ENCODE assay signal across 1 cellular context in the genomic region with DNA sequence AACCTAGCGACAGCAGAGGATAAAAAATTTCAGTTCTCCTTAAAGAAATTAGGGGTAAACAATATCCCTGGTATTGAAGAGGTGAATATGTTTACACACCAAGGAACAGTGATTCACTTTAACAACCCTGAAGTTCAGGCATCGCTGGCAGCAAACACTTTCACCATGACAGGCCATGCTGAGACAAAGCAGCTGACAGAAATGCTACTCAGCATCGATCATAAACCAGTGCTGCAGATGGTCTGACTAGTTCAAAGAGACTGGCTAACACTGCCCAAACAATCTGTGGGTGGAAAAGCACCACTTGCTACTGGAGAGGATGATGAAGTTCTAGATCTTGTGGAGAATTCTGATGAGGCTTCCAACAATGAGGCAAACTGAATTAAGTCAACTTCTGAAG.
TF ChIP-seq lines count a peak whose summit lies in the region.

No MANE protein-coding gene starts in this region.

TF ChIP-seq in GM12878, 131 proteins besides CTCF, POLR2A, EP300 and RAD21:
- TF ChIP-seq, protein P1, sequence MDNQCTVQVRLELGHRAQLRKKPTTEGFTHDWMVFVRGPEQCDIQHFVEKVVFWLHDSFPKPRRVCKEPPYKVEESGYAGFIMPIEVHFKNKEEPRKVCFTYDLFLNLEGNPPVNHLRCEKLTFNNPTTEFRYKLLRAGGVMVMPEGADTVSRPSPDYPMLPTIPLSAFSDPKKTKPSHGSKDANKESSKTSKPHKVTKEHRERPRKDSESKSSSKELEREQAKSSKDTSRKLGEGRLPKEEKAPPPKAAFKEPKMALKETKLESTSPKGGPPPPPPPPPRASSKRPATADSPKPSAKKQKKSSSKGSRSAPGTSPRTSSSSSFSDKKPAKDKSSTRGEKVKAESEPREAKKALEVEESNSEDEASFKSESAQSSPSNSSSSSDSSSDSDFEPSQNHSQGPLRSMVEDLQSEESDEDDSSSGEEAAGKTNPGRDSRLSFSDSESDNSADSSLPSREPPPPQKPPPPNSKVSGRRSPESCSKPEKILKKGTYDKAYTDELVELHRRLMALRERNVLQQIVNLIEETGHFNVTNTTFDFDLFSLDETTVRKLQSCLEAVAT (IDR thresholded peaks at IDR 0.05), result no peak
- TF ChIP-seq EZH2 (IDR thresholded peaks at IDR 0.05; ENCODE audit: borderline replicate concordance, control insufficient read depth, low read depth, low read length) (no peak), ATF7 (IDR thresholded peaks at IDR 0.05; ENCODE audit: low read depth) (no peak), ZNF274 (IDR thresholded peaks at IDR 0.05; ENCODE audit: insufficient read depth, insufficient read length) (no peak), CHD4 (IDR thresholded peaks at IDR 0.05) (no peak), E4F1 (IDR thresholded peaks at IDR 0.05; ENCODE audit: borderline replicate concordance, partially characterized antibody) (no peak), NRF1 (conservative IDR thresholded peaks at IDR 0.05; ENCODE audit: low read depth, low read length) (no peak), TCF12 (IDR thresholded peaks at IDR 0.05; ENCODE audit: low read depth, low read length) (no peak), SRF (IDR thresholded peaks at IDR 0.05; ENCODE audit: low read depth in 2 of 2, low read length in 2 of 2) (no peak), HCFC1 (IDR thresholded peaks at IDR 0.05; ENCODE audit: low read length) (no peak), PAX5 (IDR thresholded peaks at IDR 0.05; ENCODE audit: borderline replicate concordance, low read depth, low read length) (no peak), USF1 (IDR thresholded peaks at IDR 0.05; ENCODE audit: borderline replicate concordance, extremely low read length, insufficient read depth, low read depth, low read length) (no peak), ZNF384 (IDR thresholded peaks at IDR 0.05; ENCODE audit: borderline replicate concordance, low read depth, low read length) (no peak), BCL11A (IDR thresholded peaks at IDR 0.05; ENCODE audit: low read depth, low read length) (no peak)
- TF ChIP-seq, protein P2, sequence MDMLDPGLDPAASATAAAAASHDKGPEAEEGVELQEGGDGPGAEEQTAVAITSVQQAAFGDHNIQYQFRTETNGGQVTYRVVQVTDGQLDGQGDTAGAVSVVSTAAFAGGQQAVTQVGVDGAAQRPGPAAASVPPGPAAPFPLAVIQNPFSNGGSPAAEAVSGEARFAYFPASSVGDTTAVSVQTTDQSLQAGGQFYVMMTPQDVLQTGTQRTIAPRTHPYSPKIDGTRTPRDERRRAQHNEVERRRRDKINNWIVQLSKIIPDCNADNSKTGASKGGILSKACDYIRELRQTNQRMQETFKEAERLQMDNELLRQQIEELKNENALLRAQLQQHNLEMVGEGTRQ (IDR thresholded peaks at IDR 0.05; ENCODE audit: borderline replicate concordance, low read depth, low read length), result no peak
- TF ChIP-seq, protein P3, sequence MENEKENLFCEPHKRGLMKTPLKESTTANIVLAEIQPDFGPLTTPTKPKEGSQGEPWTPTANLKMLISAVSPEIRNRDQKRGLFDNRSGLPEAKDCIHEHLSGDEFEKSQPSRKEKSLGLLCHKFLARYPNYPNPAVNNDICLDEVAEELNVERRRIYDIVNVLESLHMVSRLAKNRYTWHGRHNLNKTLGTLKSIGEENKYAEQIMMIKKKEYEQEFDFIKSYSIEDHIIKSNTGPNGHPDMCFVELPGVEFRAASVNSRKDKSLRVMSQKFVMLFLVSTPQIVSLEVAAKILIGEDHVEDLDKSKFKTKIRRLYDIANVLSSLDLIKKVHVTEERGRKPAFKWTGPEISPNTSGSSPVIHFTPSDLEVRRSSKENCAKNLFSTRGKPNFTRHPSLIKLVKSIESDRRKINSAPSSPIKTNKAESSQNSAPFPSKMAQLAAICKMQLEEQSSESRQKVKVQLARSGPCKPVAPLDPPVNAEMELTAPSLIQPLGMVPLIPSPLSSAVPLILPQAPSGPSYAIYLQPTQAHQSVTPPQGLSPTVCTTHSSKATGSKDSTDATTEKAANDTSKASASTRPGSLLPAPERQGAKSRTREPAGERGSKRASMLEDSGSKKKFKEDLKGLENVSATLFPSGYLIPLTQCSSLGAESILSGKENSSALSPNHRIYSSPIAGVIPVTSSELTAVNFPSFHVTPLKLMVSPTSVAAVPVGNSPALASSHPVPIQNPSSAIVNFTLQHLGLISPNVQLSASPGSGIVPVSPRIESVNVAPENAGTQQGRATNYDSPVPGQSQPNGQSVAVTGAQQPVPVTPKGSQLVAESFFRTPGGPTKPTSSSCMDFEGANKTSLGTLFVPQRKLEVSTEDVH (IDR thresholded peaks at IDR 0.05; ENCODE audit: low read depth, partially characterized antibody), result no peak
